Comparison of ENCODE assay signal across 8 cellular contexts in the genomic region with DNA sequence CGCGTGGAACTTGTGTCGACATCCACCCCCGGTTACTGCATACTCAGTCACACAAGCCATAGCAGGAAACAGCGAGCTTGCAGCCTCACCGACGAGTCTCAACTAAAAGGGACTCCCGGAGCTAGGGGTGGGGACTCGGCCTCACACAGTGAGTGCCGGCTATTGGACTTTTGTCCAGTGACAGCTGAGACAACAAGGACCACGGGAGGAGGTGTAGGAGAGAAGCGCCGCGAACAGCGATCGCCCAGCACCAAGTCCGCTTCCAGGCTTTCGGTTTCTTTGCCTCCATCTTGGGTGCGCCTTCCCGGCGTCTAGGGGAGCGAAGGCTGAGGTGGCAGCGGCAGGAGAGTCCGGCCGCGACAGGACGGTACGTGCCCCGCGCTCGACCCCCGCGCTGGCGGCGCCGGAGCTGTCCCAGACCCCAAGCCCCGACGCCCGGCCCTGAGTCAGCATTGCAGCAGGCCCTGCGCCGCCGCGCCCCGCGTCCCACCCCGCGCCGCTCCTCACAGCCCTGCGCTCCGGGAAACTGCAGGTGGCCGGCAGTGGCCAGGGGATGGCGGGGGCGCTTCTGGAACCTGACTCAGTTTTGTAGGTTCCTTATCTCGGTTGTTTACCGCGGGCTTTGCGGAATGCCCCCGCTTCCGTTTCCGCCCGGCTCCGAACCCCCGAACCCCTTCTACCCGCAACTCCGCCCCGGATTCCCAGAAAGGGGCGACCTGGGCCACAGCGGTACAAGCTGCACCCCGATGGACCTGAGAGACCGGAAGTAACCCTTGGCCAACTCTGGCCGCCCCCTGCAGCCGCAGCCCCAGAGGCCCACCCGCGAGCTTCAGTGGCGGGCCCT. TPM values are rescaled to one million over a fixed set of nuclear protein-coding genes. Genes with fewer than 3 reads are reported as not detected.
DNase-seq lines count a peak whose midpoint lies in the region; ATAC-seq, FAIRE-seq and TF ChIP-seq lines count a peak whose summit lies in the region.

A gene (plus strand): TSS at position 50 of the 844 bp plus-strand sequence. CDS start 13,702 bp downstream, outside the sequence.

- FAIRE-seq in HepG2 (lab: Jason Lieb, UNC): peak; percentile 18

- peak within 1 kb of the TSS; percentile 91 for H3K4me3 Mint-ChIP-seq in activated CD4-positive, alpha-beta T cell treated with anti-CD3 and anti-CD28 coated beads, Interleukin-2, amount 10 ng/mL, durations not matched to agents 7 days and 5 days

- H3K36me3 Mint-ChIP-seq in activated CD4-positive, alpha-beta T cell treated with anti-CD3 and anti-CD28 coated beads, Interleukin-2, amount 10 ng/mL, durations not matched to agents 7 days and 5 days (ENCODE audit: low read depth): peaks cover 29% of the 10 kb centered on the region

- no peaks in the 10 kb centered on the region for H3K27me3 Mint-ChIP-seq in activated CD4-positive, alpha-beta T cell treated with anti-CD3 and anti-CD28 coated beads, Interleukin-2, amount 10 ng/mL, durations not matched to agents 7 days and 5 days

- in situ Hi-C loops in HepG2 (cut with HindIII; ENCODE audit: extremely low pct_ligation_motif_present, low pct_unique_long_range_greater_than_20kb): loop anchor here (5.0 kb wide), 1 partner anchor 44 kb away; a partner anchor contains a TSS

- TF ChIP-seq POLR2A in HepG2 (IDR thresholded peaks at IDR 0.05; ENCODE audit: insufficient read depth in 1 of 2, low read depth in 2 of 2, low read length in 2 of 2): peak; percentile 91 to 94

- peaks cover 45% of the 10 kb centered on the region for H3K79me2 ChIP-seq in HepG2 (ENCODE audit: insufficient read depth, low read length)

- POLR2A ChIA-PET in AG04449 (lab: Yijun Ruan, JAX): interaction anchor here (1.0 kb wide), 3 partner anchors 34 to 42 kb away, joined by 4 read pairs; no protein-coding TSS in a partner anchor
- POLR2A ChIA-PET in activated CD4-positive, alpha-beta T cell treated with anti-CD3 and anti-CD28 coated beads, Interleukin-2, amount 10 ng/mL, durations not matched to agents 7 days and 5 days (lab: Charles Lee): interaction anchor here (0.7 to 1.5 kb wide), 3 partner anchors 14 to 227 kb away, joined by 3 to 8 read pairs (median 3); a partner anchor contains a TSS
- POLR2A ChIA-PET in HepG2 (lab: Yijun Ruan, JAX): interaction anchor here (0.6 to 5.8 kb wide), 28 partner anchors 9 to 1260 kb away, joined by 3 to 75 read pairs (median 7); a partner anchor contains a TSS

- no peaks in the 10 kb centered on the region; a peak in 2 of 5 replicates for H3K27me3 ChIP-seq in HepG2 (ENCODE audit: control insufficient read depth in 1 of 2, insufficient read depth in 2 of 2, low read length in 2 of 2)

- TF ChIP-seq EP300 in HepG2 (IDR thresholded peaks at IDR 0.05; ENCODE audit: low read depth in 2 of 2, low read length in 2 of 2) (peak in 1 of 2 experiments; percentile 37; a peak in 1 of 4 replicates), HepG2 (CRISPR knock-in tag; IDR thresholded peaks at IDR 0.05; ENCODE audit: borderline replicate concordance) (peak; percentile 51; the same call in 1 of the 2 replicates)

- BruUV-seq in HepG2 (replicated peaks; lab: Mats Ljungman, UMichigan): no TSS peak

- H3K4me1 Mint-ChIP-seq in activated CD4-positive, alpha-beta T cell treated with anti-CD3 and anti-CD28 coated beads, Interleukin-2, amount 10 ng/mL, durations not matched to agents 7 days and 5 days: peaks cover 47% of the 10 kb centered on the region

- TF ChIP-seq RAD21 in HepG2 (CRISPR knock-in tag; IDR thresholded peaks at IDR 0.05): no peak; the same call in none of the 2 replicates

- no peak for TF ChIP-seq CTCF in AG04449 (IDR thresholded peaks at IDR 0.05; ENCODE audit: insufficient read depth, low read length, missing control alignments)
- peak; percentile 22; the same call in 1 of the 2 replicates for TF ChIP-seq CTCF in HepG2 (CRISPR knock-in tag; IDR thresholded peaks at IDR 0.05)

- intact Hi-C loops in HepG2 (cut with micrococcal nuclease; ENCODE audit: unreplicated experiment): loop anchor here (1.0 to 5.0 kb wide), 4 partner anchors 44 to 229 kb away; a partner anchor contains a TSS

- peak within 1 kb of the TSS; percentile 97 for H3K4me2 ChIP-seq in HepG2 (ENCODE audit: low read depth, low read length)

- H3K4me3 ChIP-seq in AG04449 (ENCODE audit: low read depth, low read length): peak within 1 kb of the TSS; percentile 61
- peak within 1 kb of the TSS; percentile 86 to 90 (median 86) for H3K4me3 ChIP-seq in HepG2 (replicated peaks in 1 of 3; ENCODE audit: insufficient read depth in 1 of 3, low read depth in 2 of 3, low read length in 3 of 3)

- peaks cover 61% of the 10 kb centered on the region for H3K4me1 ChIP-seq in HepG2 (ENCODE audit: insufficient read depth, low read length)

- H3K27ac Mint-ChIP-seq in activated CD4-positive, alpha-beta T cell treated with anti-CD3 and anti-CD28 coated beads, Interleukin-2, amount 10 ng/mL, durations not matched to agents 7 days and 5 days: peak within 1 kb of the TSS; percentile 97

- peak within 1 kb of the TSS; percentile 94 for H3K9ac ChIP-seq in HepG2 (ENCODE audit: insufficient read depth, low read depth, low read length)

- CTCF ChIA-PET in AG04449 (lab: Yijun Ruan, JAX) (interaction anchor here (1.2 to 8.4 kb wide), 9 partner anchors 20 to 210 kb away, joined by 3 to 90 read pairs (median 14); no protein-coding TSS in a partner anchor), HepG2 (lab: Yijun Ruan, JAX; ENCODE audit: low intra/inter-chr PET ratio, low total read pairs) (no interaction called here)
- CTCF ChIA-PET in activated CD4-positive, alpha-beta T cell treated with anti-CD3 and anti-CD28 coated beads, Interleukin-2, amount 10 ng/mL, durations not matched to agents 7 days and 5 days (lab: Charles Lee): interaction anchor here (0.9 to 3.2 kb wide), 15 partner anchors 9 to 403 kb away, joined by 3 to 18 read pairs (median 4); a partner anchor contains a TSS

- peak within 1 kb of the TSS; percentile 91 for H3K27ac ChIP-seq in HepG2 (ENCODE audit: extremely low read length, insufficient read depth, low read length)

- peak; percentile 19 for ATAC-seq in GM18870 (IDR thresholded peaks at IDR 0.05; ENCODE audit: unreplicated experiment)
- peak; percentile 33 for ATAC-seq in HG03108 (IDR thresholded peaks at IDR 0.05; ENCODE audit: unreplicated experiment)
- ATAC-seq in HepG2: peak; percentile 84

- H4K20me1 ChIP-seq in HepG2 (ENCODE audit: insufficient read depth, low read length): peaks cover 5% of the 10 kb centered on the region

- DNase-seq in AG04449 (ENCODE audit: low read depth, low spot score): no peak
- peak; percentile 48 for DNase-seq in NCI-H460 (ENCODE audit: extremely low read depth, low read depth)
- peak; percentile 85 for DNase-seq in activated CD4-positive, alpha-beta T cell treated with anti-CD3 and anti-CD28 coated beads, Interleukin-2, amount 10 ng/mL, durations not matched to agents 7 days and 5 days
- peak; percentile 36 for DNase-seq in dedifferentiated amniotic fluid mesenchymal stem cell (ENCODE audit: extremely low spot score)
- DNase-seq in HepG2 (ENCODE audit: low spot score): peak; percentile 94
- peak; percentile 81 for DNase-seq in stimulated activated CD4-positive, alpha-beta T cell treated with anti-CD3 and anti-CD28 coated beads, Interleukin-4, amount 100 ng/mL, for 24 hours

- H3K9me3 ChIP-seq in HepG2 (ENCODE audit: low read length): no peaks in the 10 kb centered on the region

- H2AFZ ChIP-seq in HepG2 (ENCODE audit: low read length): peak within 1 kb of the TSS; percentile 31

- WGBS in HepG2 (ENCODE audit: low lambda C conversion rate): 2% methylated on average over 46 of the region's 75 CpGs

- no peaks in the 10 kb centered on the region for H3K9me3 Mint-ChIP-seq in activated CD4-positive, alpha-beta T cell treated with anti-CD3 and anti-CD28 coated beads, Interleukin-2, amount 10 ng/mL, durations not matched to agents 7 days and 5 days

- H3K36me3 ChIP-seq in HepG2 (replicated peaks in 1 of 2; ENCODE audit: control insufficient read depth in 1 of 2, insufficient read depth in 2 of 2, low read length in 2 of 2): no peaks in the 10 kb centered on the region

RNA-seq across cellular contexts. Expression of the gene that starts here (rescaled TPM):
- 70.1 and 71.1 TPM in 2 replicates for total RNA-seq in NCI-H460 (2014; rRNA removed; shearing (Covaris generic))
- 36.7 and 39.2 TPM in 2 replicates for polyA plus RNA-seq in NCI-H460 (2014; cell fraction: nucleus; rRNA removed)
- 100 to 1,000 TPM in 1 of 2 experiments, 10 to 100 TPM in 1; 98.4 to 106 TPM for total RNA-seq in activated CD4-positive, alpha-beta T cell treated with anti-CD3 and anti-CD28 coated beads, Interleukin-2, amount 10 ng/mL, durations not matched to agents 7 days and 5 days
- 92.1 and 109 TPM in 2 replicates for total RNA-seq in HepG2 (2016; rRNA removed; fragmentation: Illumina TruSeq; extraction: Trizol)
- 30.7 and 32.1 TPM in 2 replicates for total RNA-seq in HepG2 (2016; cell fraction: cytosol; rRNA removed; fragmentation: Illumina TruSeq; extraction: Trizol; ENCODE audit: low read depth)
- total RNA-seq in HepG2 (2016; cell fraction: insoluble cytoplasmic fraction; rRNA removed; fragmentation: Illumina TruSeq; extraction: Trizol): 93.7 and 102 TPM in 2 replicates
- total RNA-seq in HepG2 (2016; cell fraction: membrane; rRNA removed; fragmentation: Illumina TruSeq; extraction: Trizol): 40.1 and 45.4 TPM in 2 replicates
- total RNA-seq in HepG2 (2016; cell fraction: nucleus; rRNA removed; fragmentation: Illumina TruSeq; extraction: Trizol): 117 and 122 TPM in 2 replicates
- polyA plus RNA-seq in HepG2 (2011; rRNA removed): 37.3 and 43.8 TPM in 2 replicates
- polyA plus RNA-seq in HepG2 (2011; cell fraction: cytosol; rRNA removed): 20.7 and 26.9 TPM in 2 replicates
- polyA plus RNA-seq in HepG2 (2011; cell fraction: nucleus; rRNA removed): 67.5 and 77.8 TPM in 2 replicates
- polyA plus RNA-seq in HepG2 (2012): 46.4 and 55.2 TPM in 2 replicates
- polyA plus RNA-seq in HepG2 (2016; cell fraction: cytosol; fragmentation: Illumina TruSeq; extraction: Trizol; ENCODE audit: low read depth): 12.3 and 18.6 TPM in 2 replicates
- 85.8 and 89.0 TPM in 2 replicates for polyA plus RNA-seq in HepG2 (2016; cell fraction: insoluble cytoplasmic fraction; fragmentation: Illumina TruSeq; extraction: Trizol; ENCODE audit: low read depth)
- polyA plus RNA-seq in HepG2 (2016; cell fraction: membrane; fragmentation: Illumina TruSeq; extraction: Trizol; ENCODE audit: low read depth): 27.6 and 32.5 TPM in 2 replicates
- polyA plus RNA-seq in HepG2 (2016; cell fraction: nucleus; fragmentation: Illumina TruSeq; extraction: Trizol; ENCODE audit: insufficient read depth, low read depth): 97.6 and 113 TPM in 2 replicates
- 26.0 and 106 TPM in 2 replicates for polyA minus RNA-seq in HepG2 (2011; rRNA and poly(A)+ RNA removed; ENCODE audit: low replicate concordance)
- 21.5 and 23.9 TPM in 2 replicates for polyA minus RNA-seq in HepG2 (2011; cell fraction: cytosol; rRNA and poly(A)+ RNA removed)
- polyA minus RNA-seq in HepG2 (2011; cell fraction: nucleus; rRNA and poly(A)+ RNA removed): 213 and 290 TPM in 2 replicates

Comparison
In these comparisons a context has a peak if more than half of its experiments do, and no peak if none do; other contexts are left out.
1. ATAC-seq: peak in every context shown above with its lines; median percentile 84 in HepG2; 33 in HG03108; 19 in GM18870.